Comparison of ENCODE assay signal across 32 cellular contexts in the genomic region with DNA sequence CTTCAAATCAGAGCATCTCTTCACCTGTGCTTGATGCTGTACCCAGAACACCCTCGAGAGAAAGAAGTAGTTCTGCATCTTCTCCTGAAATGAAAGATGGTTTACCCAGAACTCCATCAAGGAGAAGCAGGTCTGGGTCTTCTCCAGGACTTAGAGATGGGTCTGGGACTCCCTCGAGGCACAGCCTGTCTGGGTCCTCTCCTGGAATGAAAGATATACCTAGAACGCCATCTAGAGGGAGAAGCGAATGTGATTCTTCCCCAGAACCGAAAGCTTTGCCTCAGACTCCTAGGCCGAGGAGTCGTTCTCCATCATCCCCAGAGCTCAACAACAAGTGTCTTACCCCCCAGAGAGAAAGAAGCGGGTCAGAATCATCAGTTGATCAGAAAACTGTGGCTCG. TPM values are rescaled to one million over a fixed set of nuclear protein-coding genes. Genes with fewer than 3 reads are reported as not detected.
A peak's percentile ranks its signal among the peaks of the same experiment; 100 is the strongest.
DNase-seq lines count a peak whose midpoint lies in the region; ATAC-seq, FAIRE-seq and TF ChIP-seq lines count a peak whose summit lies in the region.
"Had no signal": no experiment of that assay in that cellular context is flagged by ENCODE, and none has a peak within 500 bp of the region (broad histone marks: within the 10 kb centered on the region; RNA-seq: fewer than 3 reads in every experiment).

No MANE protein-coding gene starts in this region.

- H3K4me3 Mint-ChIP-seq in activated naive CD8-positive, alpha-beta T cell treated with anti-CD3 and anti-CD28 coated beads for 36 hours = no peak overlapping the region
- H3K4me3 Mint-ChIP-seq in activated naive CD8-positive, alpha-beta T cell treated with anti-CD3 and anti-CD28 coated beads, Interleukin-2, amount 50 U/mL, for 24 hours = no peak overlapping the region
- H3K4me3 Mint-ChIP-seq: activated CD4-positive, alpha-beta T cell treated with anti-CD3 and anti-CD28 coated beads, Interleukin-2, amount 10 ng/mL, durations not matched to agents 24 days and 14 days; T-helper 2 cell treated with Interferon-gamma antibody and Interleukin-4, amounts not matched to agents 5 μg/mL and 100 μg/mL, for 36 hours had no signal

- no TSS peak for BruUV-seq in K562 (replicated peaks; lab: Mats Ljungman, UMichigan)

- 97% methylated on average over 9 of the region's 9 CpGs for WGBS in K562 (ENCODE audit: insufficient coverage, low coverage, missing lambda C conversion rate)
- no CpG with 5 or more reads among the region's 9 CpGs for WGBS in mesendoderm (ENCODE audit: extremely low coverage, insufficient coverage, low lambda C conversion rate)

- H3K18ac ChIP-seq in mesendoderm (ENCODE audit: low read length) = no peak overlapping the region

- H4K20me1 ChIP-seq in Loucy (ENCODE audit: insufficient read depth, low read length, poor library complexity, severe bottlenecking) (peaks cover 35% of the 10 kb centered on the region), K562 (replicated peaks; ENCODE audit: control insufficient read depth, insufficient read depth, low read length) (peaks cover 9% of the 10 kb centered on the region)

- DNase-seq in activated naive CD8-positive, alpha-beta T cell treated with anti-CD3 and anti-CD28 coated beads for 36 hours = no peak
- no peak for DNase-seq in activated naive CD8-positive, alpha-beta T cell treated with anti-CD3 and anti-CD28 coated beads, Interleukin-2, amount 50 U/mL, for 24 hours
- no peak for DNase-seq in K562 (ENCODE audit: extremely low read depth in 1 of 4, low spot score in 3 of 4)
- peak; percentile 27 for DNase-seq in mesendoderm
- DNase-seq in SIG-M5 (lab: John Stamatoyannopoulos, UW) = no peak
- DNase-seq in HK-2 (ENCODE audit: unreplicated experiment) = no peak
- DNase-seq: activated CD4-positive, alpha-beta T cell treated with anti-CD3 and anti-CD28 coated beads, Interleukin-2, amount 10 ng/mL, durations not matched to agents 24 days and 14 days; hippocampal formation; Karpas-422; NCI-H1092; NCI-H1930; NCI-H226; NCI-H82 had no signal

- H3K9me3 ChIP-seq in Loucy (ENCODE audit: insufficient read depth, low read depth, low read length) = no peaks in the 10 kb centered on the region
- peaks cover 20% of the 10 kb centered on the region for H3K9me3 ChIP-seq in K562 (replicated peaks; ENCODE audit: control insufficient read depth, insufficient read depth, low read depth, low read length)
- H3K9me3 ChIP-seq: A549, breast epithelium, mucosa of descending colon, Peyer's patch, prostate gland had no signal

- no peak overlapping the region for H2BK15ac ChIP-seq in mesendoderm (replicated peaks; ENCODE audit: low read depth)

- no peak overlapping the region for H2BK120ac ChIP-seq in mesendoderm (ENCODE audit: low read depth, low read length)

- no peaks in the 10 kb centered on the region for H3K9me2 ChIP-seq in Loucy (replicated peaks; ENCODE audit: low read depth, low read length)

- TF ChIP-seq RAD21 in K562 (CRISPR knock-in tag; conservative IDR thresholded peaks at IDR 0.05 in 1 of 2, IDR thresholded peaks at IDR 0.05 in 1 of 2) = no peak

- no peaks in the 10 kb centered on the region for H3K9me3 Mint-ChIP-seq in activated naive CD8-positive, alpha-beta T cell treated with anti-CD3 and anti-CD28 coated beads for 36 hours
- no peaks in the 10 kb centered on the region for H3K9me3 Mint-ChIP-seq in activated naive CD8-positive, alpha-beta T cell treated with anti-CD3 and anti-CD28 coated beads, Interleukin-2, amount 50 U/mL, for 24 hours
- H3K9me3 Mint-ChIP-seq: activated CD4-positive, alpha-beta T cell treated with anti-CD3 and anti-CD28 coated beads, Interleukin-2, amount 10 ng/mL, durations not matched to agents 24 days and 14 days; T-helper 2 cell treated with Interferon-gamma antibody and Interleukin-4, amounts not matched to agents 5 μg/mL and 100 μg/mL, for 36 hours had no signal

- no peak overlapping the region for H3K9ac ChIP-seq in Loucy (ENCODE audit: low read depth, low read length, poor library complexity, severe bottlenecking)
- H3K9ac ChIP-seq in K562 (ENCODE audit: insufficient read depth in 1 of 2, low read depth in 2 of 2, low read length in 2 of 2) = no peak overlapping the region
- no peak overlapping the region for H3K9ac ChIP-seq in mesendoderm (ENCODE audit: low read length)

- TF ChIP-seq CTCF in Loucy (conservative IDR thresholded peaks at IDR 0.05; ENCODE audit: low read length) (0 out of 2 replicates have a peak, but pooled peaks have one; percentile 16), K562 (IDR thresholded peaks at IDR 0.05 in 2 of 3, conservative IDR thresholded peaks at IDR 0.05 in 1 of 3; ENCODE audit: insufficient read depth in 2 of 3, low read depth in 1 of 3, low read length in 3 of 3) (no peak)

- H3K79me2 ChIP-seq in Loucy (ENCODE audit: insufficient read depth, low read length) (peaks cover 48% of the 10 kb centered on the region), K562 (ENCODE audit: control insufficient read depth, insufficient read depth, low read length) (peaks cover 83% of the 10 kb centered on the region), mesendoderm (ENCODE audit: control insufficient read depth, insufficient read depth, low read length) (peaks cover 75% of the 10 kb centered on the region)

- no peak overlapping the region for H3K4me2 ChIP-seq in Loucy (ENCODE audit: low read depth, low read length, poor library complexity, severe bottlenecking)
- H3K4me2 ChIP-seq in K562 (ENCODE audit: insufficient read depth, low read length) = no peak overlapping the region
- no peak overlapping the region for H3K4me2 ChIP-seq in mesendoderm (ENCODE audit: low read length)
- H3K4me2 ChIP-seq: A549 had no signal

- H3K4me1 Mint-ChIP-seq in activated naive CD8-positive, alpha-beta T cell treated with anti-CD3 and anti-CD28 coated beads for 36 hours = peaks cover 11% of the 10 kb centered on the region
- peaks cover 8% of the 10 kb centered on the region for H3K4me1 Mint-ChIP-seq in activated naive CD8-positive, alpha-beta T cell treated with anti-CD3 and anti-CD28 coated beads, Interleukin-2, amount 50 U/mL, for 24 hours

- H3K36me3 ChIP-seq in Loucy (ENCODE audit: insufficient read depth, low read length) = peaks cover 90% of the 10 kb centered on the region; the same call in 1 of the 2 replicates
- peaks cover 100% of the 10 kb centered on the region for H3K36me3 ChIP-seq in K562 (ENCODE audit: control insufficient read depth, insufficient read depth, low read length)
- H3K36me3 ChIP-seq in mesendoderm (ENCODE audit: control insufficient read depth, insufficient read depth, low read length) = peaks cover 77% of the 10 kb centered on the region

- TF ChIP-seq POLR2A in K562 (conservative IDR thresholded peaks at IDR 0.05) = no peak

- H3K27me3 ChIP-seq in Loucy (ENCODE audit: insufficient read depth, low read length, poor library complexity, severe bottlenecking) (no peaks in the 10 kb centered on the region), K562 (ENCODE audit: control insufficient read depth in 2 of 2, insufficient read depth in 2 of 2, low read length in 2 of 2) (no peaks in the 10 kb centered on the region), mesendoderm (ENCODE audit: insufficient read depth, low read length, poor library complexity) (no peaks in the 10 kb centered on the region)
- H3K27me3 ChIP-seq: breast epithelium, Peyer's patch had no signal

- H4K8ac ChIP-seq in mesendoderm (ENCODE audit: low read depth, low read length) = no peak overlapping the region

- H2AK5ac ChIP-seq in mesendoderm (ENCODE audit: low read length) = no peak overlapping the region

- H4K5ac ChIP-seq in mesendoderm (ENCODE audit: low read length) = no peak overlapping the region

- CTCF ChIA-PET in K562 (lab: Yijun Ruan, JAX; ENCODE audit: low intra/inter-chr PET ratio) = interaction anchor here (0.5 kb wide), 1 partner anchor 511 kb away, joined by 4 read pairs; no protein-coding TSS in a partner anchor

- intact Hi-C loops in K562 (cut with micrococcal nuclease) = no loop called here

- POLR2A ChIA-PET in K562 (lab: Yijun Ruan, JAX) = interaction anchor here (1.6 to 9.0 kb wide), 4 partner anchors 9 to 52 kb away, joined by 4 to 96 read pairs (median 16); a partner anchor contains a TSS

- H2AFZ ChIP-seq in Loucy (ENCODE audit: low read length) (no peak overlapping the region), K562 (ENCODE audit: low read depth, low read length) (no peak overlapping the region)

- TF ChIP-seq EP300 in K562 (IDR thresholded peaks at IDR 0.05; ENCODE audit: low read length) = no peak

- no peak overlapping the region for H2BK5ac ChIP-seq in mesendoderm (ENCODE audit: low read length)

- no peaks in the 10 kb centered on the region for H3F3A ChIP-seq in Loucy (ENCODE audit: low read depth)

- H3K4me3 ChIP-seq in Loucy (ENCODE audit: low read length, poor library complexity, severe bottlenecking) (no peak overlapping the region), K562 (no peak overlapping the region), mesendoderm (ENCODE audit: low read length) (no peak overlapping the region)
- H3K4me3 ChIP-seq: A549, breast epithelium, mucosa of descending colon, Peyer's patch, prostate gland had no signal

- no peaks in the 10 kb centered on the region for H3K9me1 ChIP-seq in K562 (ENCODE audit: control insufficient read depth, insufficient read depth, low read length)

- no peak overlapping the region for H3K23ac ChIP-seq in mesendoderm (ENCODE audit: low read length)

- H3K4ac ChIP-seq in mesendoderm (ENCODE audit: low read depth, low read length) = no peak overlapping the region

- H3K56ac ChIP-seq in mesendoderm (ENCODE audit: low read length) = no peak overlapping the region

- peak; percentile 37 for FAIRE-seq in K562 (lab: Jason Lieb, UNC)
- FAIRE-seq: A549, GM18507, urothelium cell line had no signal

- H3K4me1 ChIP-seq in Loucy (ENCODE audit: insufficient read depth, low read length, poor library complexity, severe bottlenecking) = no peaks in the 10 kb centered on the region
- H3K4me1 ChIP-seq in K562 (replicated peaks in 1 of 2; ENCODE audit: control insufficient read depth in 2 of 2, insufficient read depth in 2 of 2, low read length in 2 of 2) = peaks cover 8 to 36% of the 10 kb centered on the region in 2 experiments; a peak in 4 of 5 replicates
- no peaks in the 10 kb centered on the region for H3K4me1 ChIP-seq in mesendoderm (ENCODE audit: control insufficient read depth, low read depth, low read length)
- H3K4me1 ChIP-seq: breast epithelium, prostate gland had no signal

- no peak for ATAC-seq in activated naive CD8-positive, alpha-beta T cell treated with anti-CD3 and anti-CD28 coated beads, Interleukin-2, amount 50 U/mL, for 24 hours
- ATAC-seq in K562 (no peak), GM19023 (IDR thresholded peaks at IDR 0.05; ENCODE audit: unreplicated experiment) (no peak)
- ATAC-seq: A549, mucosa of descending colon had no signal

- H3K27ac ChIP-seq in K562 (ENCODE audit: extremely low read depth, low read depth, low read length) (no peak overlapping the region), mesendoderm (ENCODE audit: low read depth, low read length) (no peak overlapping the region)
- H3K27ac ChIP-seq: A549, breast epithelium, Peyer's patch, prostate gland, VCaP had no signal

- peaks cover 71% of the 10 kb centered on the region for H3K36me3 Mint-ChIP-seq in activated naive CD8-positive, alpha-beta T cell treated with anti-CD3 and anti-CD28 coated beads for 36 hours
- H3K36me3 Mint-ChIP-seq in activated naive CD8-positive, alpha-beta T cell treated with anti-CD3 and anti-CD28 coated beads, Interleukin-2, amount 50 U/mL, for 24 hours (ENCODE audit: low read depth) = peaks cover 89% of the 10 kb centered on the region

- H3K27me3 Mint-ChIP-seq in activated naive CD8-positive, alpha-beta T cell treated with anti-CD3 and anti-CD28 coated beads for 36 hours = no peaks in the 10 kb centered on the region
- H3K27me3 Mint-ChIP-seq in activated naive CD8-positive, alpha-beta T cell treated with anti-CD3 and anti-CD28 coated beads, Interleukin-2, amount 50 U/mL, for 24 hours = no peaks in the 10 kb centered on the region
- H3K27me3 Mint-ChIP-seq: activated CD4-positive, alpha-beta T cell treated with anti-CD3 and anti-CD28 coated beads, Interleukin-2, amount 10 ng/mL, durations not matched to agents 24 days and 14 days had no signal

- peak overlapping the region; percentile 32 for H3K27ac Mint-ChIP-seq in activated naive CD8-positive, alpha-beta T cell treated with anti-CD3 and anti-CD28 coated beads for 36 hours
- no peak overlapping the region for H3K27ac Mint-ChIP-seq in activated naive CD8-positive, alpha-beta T cell treated with anti-CD3 and anti-CD28 coated beads, Interleukin-2, amount 50 U/mL, for 24 hours
- H3K27ac Mint-ChIP-seq: activated CD4-positive, alpha-beta T cell treated with anti-CD3 and anti-CD28 coated beads, Interleukin-2, amount 10 ng/mL, durations not matched to agents 24 days and 14 days had no signal

- peaks cover 58% of the 10 kb centered on the region for H3K79me1 ChIP-seq in mesendoderm (ENCODE audit: low read length)

- in situ Hi-C loops in K562 (cut with MboI) = no loop called here

RNA-seq across cellular contexts. Expression of a gene that starts 12.3 kb away (rescaled TPM):
- total RNA-seq in activated naive CD8-positive, alpha-beta T cell treated with anti-CD3 and anti-CD28 coated beads for 36 hours = 100 to 1,000 TPM; 460 to 507 TPM
- total RNA-seq in K562 (2011; cell fraction: chromatin; rRNA removed; ENCODE audit: low replicate concordance) = 1,596 and 1,670 TPM in 2 replicates
- 1,139 and 1,167 TPM in 2 replicates for total RNA-seq in K562 (2011; cell fraction: nucleolus; rRNA removed)
- 1,487 and 2,488 TPM in 2 replicates for total RNA-seq in K562 (2011; cell fraction: nucleoplasm; rRNA removed)
- total RNA-seq in K562 (2014; rRNA removed) (81.1 and 85.3 TPM in 2 replicates), K562 (2014; rRNA removed; fragmentation: Illumina TruSeq; extraction: Trizol) (79.2 and 79.9 TPM in 2 replicates), K562 (2015; rRNA removed; fragmentation: Illumina TruSeq; extraction: Trizol) (70.6 and 91.2 TPM in 2 replicates), K562 (2021) (413 and 466 TPM in 2 replicates)
- polyA plus RNA-seq in K562 (2011; rRNA removed) (82.5 and 179 TPM in 2 replicates), K562 (2014; fragmentation: Illumina TruSeq; extraction: Trizol) (517 and 558 TPM in 2 replicates), K562 (2014; fragmentation: Nextera tagmentation; extraction: Ambion mirVana) (10 to 100 TPM; 26.7 to 27.6 TPM), K562 (2014; rRNA removed) (463 and 563 TPM in 2 replicates)
- 102 and 119 TPM in 2 replicates for polyA plus RNA-seq in K562 (2011; cell fraction: cytosol; rRNA removed)
- 1,748 and 2,419 TPM in 2 replicates for polyA plus RNA-seq in K562 (2011; cell fraction: nucleus; rRNA removed)
- polyA plus RNA-seq in K562 (2012) = 391 and 584 TPM in 2 replicates
- 72.4 and 72.8 TPM in 2 replicates for polyA minus RNA-seq in K562 (2011; rRNA and poly(A)+ RNA removed)
- polyA minus RNA-seq in K562 (2011; cell fraction: cytosol; rRNA and poly(A)+ RNA removed) = 155 and 244 TPM in 2 replicates
- polyA minus RNA-seq in K562 (2011; cell fraction: nucleus; rRNA and poly(A)+ RNA removed) = 233 and 249 TPM in 2 replicates
- 539 TPM for polyA plus RNA-seq in mesendoderm (2013, experiment 1 of 2)
- 505 TPM for polyA plus RNA-seq in mesendoderm (2013, experiment 2 of 2)

RNA-seq across cellular contexts. Expression of a gene that starts 12.4 kb away (rescaled TPM):
- total RNA-seq in activated naive CD8-positive, alpha-beta T cell treated with anti-CD3 and anti-CD28 coated beads for 36 hours = 100 to 1,000 TPM; 267 to 291 TPM
- total RNA-seq in K562 (2011; cell fraction: chromatin; rRNA removed; ENCODE audit: low replicate concordance) = 7.2 and 24.7 TPM in 2 replicates
- total RNA-seq in K562 (2011; cell fraction: nucleolus; rRNA removed) = 37.5 and 47.0 TPM in 2 replicates
- total RNA-seq in K562 (2011; cell fraction: nucleoplasm; rRNA removed) = 31.9 and 34.9 TPM in 2 replicates
- total RNA-seq in K562 (2014; rRNA removed) = 285 and 395 TPM in 2 replicates
- 29.4 and 63.2 TPM in 2 replicates for total RNA-seq in K562 (2014; rRNA removed; fragmentation: Illumina TruSeq; extraction: Trizol)
- 219 and 223 TPM in 2 replicates for total RNA-seq in K562 (2015; rRNA removed; fragmentation: Illumina TruSeq; extraction: Trizol)
- 237 and 268 TPM in 2 replicates for total RNA-seq in K562 (2021)
- polyA plus RNA-seq in K562 (2011; rRNA removed) = 206 and 220 TPM in 2 replicates
- 693 and 1,390 TPM in 2 replicates for polyA plus RNA-seq in K562 (2011; cell fraction: cytosol; rRNA removed)
- 132 and 211 TPM in 2 replicates for polyA plus RNA-seq in K562 (2011; cell fraction: nucleus; rRNA removed)
- polyA plus RNA-seq in K562 (2012) = 297 and 487 TPM in 2 replicates
- polyA plus RNA-seq in K562 (2014; fragmentation: Illumina TruSeq; extraction: Trizol) = 180 and 344 TPM in 2 replicates
- polyA plus RNA-seq in K562 (2014; fragmentation: Nextera tagmentation; extraction: Ambion mirVana) = 100 to 1,000 TPM; 764 to 791 TPM
- 298 and 313 TPM in 2 replicates for polyA plus RNA-seq in K562 (2014; rRNA removed)
- 34.5 and 73.6 TPM in 2 replicates for polyA minus RNA-seq in K562 (2011; rRNA and poly(A)+ RNA removed)
- 64.8 and 95.8 TPM in 2 replicates for polyA minus RNA-seq in K562 (2011; cell fraction: cytosol; rRNA and poly(A)+ RNA removed)
- polyA minus RNA-seq in K562 (2011; cell fraction: nucleus; rRNA and poly(A)+ RNA removed) = 15.5 and 22.3 TPM in 2 replicates
- polyA plus RNA-seq in mesendoderm (2013, experiment 1 of 2) = 125 TPM
- polyA plus RNA-seq in mesendoderm (2013, experiment 2 of 2) = 126 TPM

RNA-seq across cellular contexts. Expression of a gene that starts 22.6 kb away (rescaled TPM):
- under 1 TPM; 0.40 to 0.54 TPM for total RNA-seq in activated naive CD8-positive, alpha-beta T cell treated with anti-CD3 and anti-CD28 coated beads for 36 hours
- not detected in 2 replicates for total RNA-seq in K562 (2011; cell fraction: chromatin; rRNA removed; ENCODE audit: low replicate concordance)
- total RNA-seq in K562 (2011; cell fraction: nucleolus; rRNA removed) = not detected in 2 replicates
- not detected in 2 replicates for total RNA-seq in K562 (2011; cell fraction: nucleoplasm; rRNA removed)
- total RNA-seq in K562 (2014; rRNA removed) (not detected in 2 replicates), K562 (2014; rRNA removed; fragmentation: Illumina TruSeq; extraction: Trizol) (not detected in 2 replicates), K562 (2015; rRNA removed; fragmentation: Illumina TruSeq; extraction: Trizol) (not detected in 2 replicates), K562 (2021) (not detected in 2 replicates)
- polyA plus RNA-seq in K562 (2011; rRNA removed) (not detected in 2 replicates), K562 (2014; fragmentation: Illumina TruSeq; extraction: Trizol) (not detected in 2 replicates), K562 (2014; fragmentation: Nextera tagmentation; extraction: Ambion mirVana) (not detected), K562 (2014; rRNA removed) (not detected in 2 replicates)
- polyA plus RNA-seq in K562 (2011; cell fraction: cytosol; rRNA removed) = not detected in 2 replicates
- not detected in 2 replicates for polyA plus RNA-seq in K562 (2011; cell fraction: nucleus; rRNA removed)
- 0.06 TPM in 1 of 2 replicates, not detected in the other for polyA plus RNA-seq in K562 (2012)
- polyA minus RNA-seq in K562 (2011; rRNA and poly(A)+ RNA removed) = not detected in 2 replicates
- polyA minus RNA-seq in K562 (2011; cell fraction: cytosol; rRNA and poly(A)+ RNA removed) = not detected in 2 replicates
- not detected in 2 replicates for polyA minus RNA-seq in K562 (2011; cell fraction: nucleus; rRNA and poly(A)+ RNA removed)
- not detected for polyA plus RNA-seq in mesendoderm (2013, experiment 1 of 2)
- not detected for polyA plus RNA-seq in mesendoderm (2013, experiment 2 of 2)
- total RNA-seq: activated CD4-positive, alpha-beta T cell treated with anti-CD3 and anti-CD28 coated beads, Interleukin-2, amount 10 ng/mL, durations not matched to agents 24 days and 14 days; breast epithelium; dermis microvascular lymphatic vessel endothelial cell; fibroblast of villous mesenchyme; HT1080; lower leg skin; mucosa of descending colon; Peyer's patch; prostate gland; skeletal muscle tissue had no signal
- polyA plus RNA-seq: adipose tissue, BJ had no signal

RNA-seq across cellular contexts. Expression of a gene that starts 33.6 kb away (rescaled TPM):
- total RNA-seq in activated naive CD8-positive, alpha-beta T cell treated with anti-CD3 and anti-CD28 coated beads for 36 hours = not detected
- not detected in 2 replicates for total RNA-seq in K562 (2011; cell fraction: chromatin; rRNA removed; ENCODE audit: low replicate concordance)
- total RNA-seq in K562 (2011; cell fraction: nucleolus; rRNA removed) = not detected in 2 replicates
- not detected in 2 replicates for total RNA-seq in K562 (2011; cell fraction: nucleoplasm; rRNA removed)
- total RNA-seq in K562 (2014; rRNA removed) (not detected in 2 replicates), K562 (2014; rRNA removed; fragmentation: Illumina TruSeq; extraction: Trizol) (not detected in 2 replicates), K562 (2015; rRNA removed; fragmentation: Illumina TruSeq; extraction: Trizol) (not detected in 2 replicates), K562 (2021) (not detected in 2 replicates)
- polyA plus RNA-seq in K562 (2011; rRNA removed) (not detected in 2 replicates), K562 (2014; fragmentation: Illumina TruSeq; extraction: Trizol) (not detected in 2 replicates), K562 (2014; fragmentation: Nextera tagmentation; extraction: Ambion mirVana) (not detected), K562 (2014; rRNA removed) (not detected in 2 replicates)
- polyA plus RNA-seq in K562 (2011; cell fraction: cytosol; rRNA removed) = not detected in 2 replicates
- not detected in 2 replicates for polyA plus RNA-seq in K562 (2011; cell fraction: nucleus; rRNA removed)
- not detected in 2 replicates for polyA plus RNA-seq in K562 (2012)
- polyA minus RNA-seq in K562 (2011; rRNA and poly(A)+ RNA removed) = 0.18 TPM in 1 of 2 replicates, not detected in the other
- polyA minus RNA-seq in K562 (2011; cell fraction: cytosol; rRNA and poly(A)+ RNA removed) = not detected in 2 replicates
- not detected in 2 replicates for polyA minus RNA-seq in K562 (2011; cell fraction: nucleus; rRNA and poly(A)+ RNA removed)
- polyA plus RNA-seq in mesendoderm (2013, experiment 1 of 2) = not detected
- not detected for polyA plus RNA-seq in mesendoderm (2013, experiment 2 of 2)
- total RNA-seq: activated CD4-positive, alpha-beta T cell treated with anti-CD3 and anti-CD28 coated beads, Interleukin-2, amount 10 ng/mL, durations not matched to agents 24 days and 14 days; breast epithelium; dermis microvascular lymphatic vessel endothelial cell; fibroblast of villous mesenchyme; HT1080; lower leg skin; mucosa of descending colon; Peyer's patch; prostate gland; SK-MEL-5; skeletal muscle tissue had no signal
- polyA plus RNA-seq: A549, adipose tissue, BJ had no signal

RNA-seq across cellular contexts. Expression of a gene that starts 44.7 kb away (rescaled TPM):
- 1 to 10 TPM; 1.9 to 2.0 TPM for total RNA-seq in activated naive CD8-positive, alpha-beta T cell treated with anti-CD3 and anti-CD28 coated beads for 36 hours
- total RNA-seq in K562 (2011; cell fraction: chromatin; rRNA removed; ENCODE audit: low replicate concordance) = 0.83 and 2.0 TPM in 2 replicates
- total RNA-seq in K562 (2011; cell fraction: nucleolus; rRNA removed) = 1.6 and 2.0 TPM in 2 replicates
- total RNA-seq in K562 (2011; cell fraction: nucleoplasm; rRNA removed) = 1.4 and 1.5 TPM in 2 replicates
- total RNA-seq in K562 (2014; rRNA removed) (0.09 and 0.29 TPM in 2 replicates), K562 (2014; rRNA removed; fragmentation: Illumina TruSeq; extraction: Trizol) (not detected in 2 replicates), K562 (2015; rRNA removed; fragmentation: Illumina TruSeq; extraction: Trizol) (0.15 and 0.18 TPM in 2 replicates), K562 (2021) (0.16 and 0.20 TPM in 2 replicates)
- polyA plus RNA-seq in K562 (2011; rRNA removed) (0.20 TPM in 2 replicates), K562 (2014; fragmentation: Illumina TruSeq; extraction: Trizol) (0.11 TPM in 1 of 2 replicates, not detected in the other), K562 (2014; fragmentation: Nextera tagmentation; extraction: Ambion mirVana) (not detected), K562 (2014; rRNA removed) (0.22 TPM in 1 of 2 replicates, not detected in the other)
- polyA plus RNA-seq in K562 (2011; cell fraction: cytosol; rRNA removed) = 0.19 and 0.86 TPM in 2 replicates
- polyA plus RNA-seq in K562 (2011; cell fraction: nucleus; rRNA removed) = 0.65 and 0.77 TPM in 2 replicates
- 0.26 and 1.3 TPM in 2 replicates for polyA plus RNA-seq in K562 (2012)
- 0.07 and 0.15 TPM in 2 replicates for polyA minus RNA-seq in K562 (2011; rRNA and poly(A)+ RNA removed)
- polyA minus RNA-seq in K562 (2011; cell fraction: cytosol; rRNA and poly(A)+ RNA removed) = not detected in 2 replicates
- polyA minus RNA-seq in K562 (2011; cell fraction: nucleus; rRNA and poly(A)+ RNA removed) = 0.44 and 0.67 TPM in 2 replicates
- 0.97 TPM for polyA plus RNA-seq in mesendoderm (2013, experiment 1 of 2)
- 1.0 TPM for polyA plus RNA-seq in mesendoderm (2013, experiment 2 of 2)
- total RNA-seq: HT1080, skeletal muscle tissue had no signal
